7 cellular contexts compared by ENCODE assay signal in genomic region chr11:74683279-74683871, GRCh38. TPM values are rescaled to one million over a fixed set of nuclear protein-coding genes. Genes with fewer than 3 reads are reported as not detected.
DNase-seq lines count a peak whose midpoint lies in the region; ATAC-seq and TF ChIP-seq lines count a peak whose summit lies in the region.

No MANE protein-coding gene starts in this region.

- H3K9ac ChIP-seq in IMR-90 (ENCODE audit: low read depth, low read length) = no peak overlapping the region

- H3K27ac ChIP-seq in IMR-90 (ENCODE audit: insufficient read depth, low read length) (no peak overlapping the region), right lobe of liver (peak overlapping the region in 1 of 3 donors; percentile 1), temporal lobe (ENCODE audit: low read depth, low read length) (peak overlapping the region; percentile 73)

- H3K9me3 ChIP-seq in IMR-90 (ENCODE audit: control insufficient read depth, insufficient read depth, low read length) = peaks cover 3% of the 10 kb centered on the region; the same call in 1 of the 2 replicates
- H3K9me3 ChIP-seq in right lobe of liver = no peaks in the 10 kb centered on the region

- no peak overlapping the region for H4K8ac ChIP-seq in IMR-90 (ENCODE audit: low read depth in 2 of 2, low read length in 2 of 2)

- TF ChIP-seq RAD21 in IMR-90 (IDR thresholded peaks at IDR 0.05; ENCODE audit: low read length) = no peak

- H2AFZ ChIP-seq in IMR-90 (replicated peaks; ENCODE audit: low read length, poor library complexity) = peak overlapping the region; percentile 29

- peak overlapping the region; percentile 40 for H2AK5ac ChIP-seq in IMR-90 (ENCODE audit: low read depth, low read length)

- TF ChIP-seq CTCF in IMR-90 (conservative IDR thresholded peaks at IDR 0.05; ENCODE audit: low read depth, low read length) (peak; percentile 9; the same call in 1 of the 2 replicates), right lobe of liver (IDR thresholded peaks at IDR 0.05) (peak; percentile 32 to 47 (median 38))

- no peaks in the 10 kb centered on the region for H3K36me3 ChIP-seq in IMR-90 (ENCODE audit: control insufficient read depth, insufficient read depth, low read length)
- no peaks in the 10 kb centered on the region for H3K36me3 ChIP-seq in right lobe of liver

- no peaks in the 10 kb centered on the region for H3K36me3 Mint-ChIP-seq in effector memory CD8-positive, alpha-beta T cell (ENCODE audit: insufficient read depth)

- H2BK5ac ChIP-seq in IMR-90 (ENCODE audit: low read depth, low read length, poor library complexity, severe bottlenecking) = no peak overlapping the region

- H3K4me1 ChIP-seq in IMR-90 (ENCODE audit: control insufficient read depth, insufficient read depth, low read length) (peaks cover 21% of the 10 kb centered on the region), right lobe of liver (peaks cover 0 to 12% (median 3%) of the 10 kb centered on the region in 4 donors)

- H3K27me3 ChIP-seq in IMR-90 (ENCODE audit: control insufficient read depth, insufficient read depth, low read length) = no peaks in the 10 kb centered on the region
- no peaks in the 10 kb centered on the region for H3K27me3 ChIP-seq in right lobe of liver

- peaks cover 12% of the 10 kb centered on the region for H3K9me1 ChIP-seq in IMR-90 (ENCODE audit: insufficient read depth, low read length)

- no TSS peak for BruUV-seq in IMR-90 (replicated peaks; lab: Mats Ljungman, UMichigan)

- no peak overlapping the region for H3K56ac ChIP-seq in IMR-90 (ENCODE audit: extremely low read depth, insufficient read depth, low read length)

- H3K18ac ChIP-seq in IMR-90 (ENCODE audit: low read depth, low read length) = no peak overlapping the region

- no peak overlapping the region for H3K14ac ChIP-seq in IMR-90 (replicated peaks; ENCODE audit: low read depth, low read length)

- no peaks in the 10 kb centered on the region for H3K9me3 Mint-ChIP-seq in effector memory CD8-positive, alpha-beta T cell

- no peak for ATAC-seq in IMR-90 (ENCODE audit: low read depth)
- ATAC-seq in effector memory CD8-positive, alpha-beta T cell (replicated peaks) = peak; percentile 29
- peak; percentile 28 to 66 (median 34) for ATAC-seq in right lobe of liver

- no peak overlapping the region for H4K5ac ChIP-seq in IMR-90 (ENCODE audit: low read depth, low read length)

- H3K27ac Mint-ChIP-seq in effector memory CD8-positive, alpha-beta T cell = no peak overlapping the region

- H2BK120ac ChIP-seq in IMR-90 (ENCODE audit: low read depth, low read length) = 0 out of 2 replicates have a peak overlapping the region, but pooled peaks have one; percentile 54

- H2BK15ac ChIP-seq in IMR-90 (ENCODE audit: low read depth, low read length) = peak overlapping the region; percentile 0; the same call in 1 of the 3 replicates

- H3K4me2 ChIP-seq in IMR-90 (ENCODE audit: low read depth, low read length) = no peak overlapping the region

- H3K4me3 ChIP-seq in IMR-90 (ENCODE audit: insufficient read depth, low read depth, low read length) (no peak overlapping the region), right lobe of liver (peak overlapping the region; percentile 35 to 54 (median 52))

- DNase-seq in IMR-90 (no peak), right lobe of liver (no peak), T-helper 9 cell (no peak), NCI-H748 (lab: John Stamatoyannopoulos, UW; ENCODE audit: unreplicated experiment) (no peak)
- DNase-seq in effector memory CD8-positive, alpha-beta T cell = no peak
- DNase-seq in activated CD4-positive, alpha-beta T cell treated with anti-CD3 and anti-CD28 coated beads, Interleukin-2, amount 50 U/mL, for 1 hour = no peak

- H4K91ac ChIP-seq in IMR-90 (ENCODE audit: insufficient read depth, low read depth, low read length) = no peak overlapping the region

- intact Hi-C loops in IMR-90 (cut with micrococcal nuclease) (no loop called here), right lobe of liver (cut with DNase I) (no loop called here)

- H3K79me1 ChIP-seq in IMR-90 (ENCODE audit: low read depth in 1 of 2, low read length in 2 of 2) = no peaks in the 10 kb centered on the region

- peaks cover 30 to 61% of the 10 kb centered on the region in 2 donors for H3K27me3 Mint-ChIP-seq in effector memory CD8-positive, alpha-beta T cell

- H3K4me1 Mint-ChIP-seq in effector memory CD8-positive, alpha-beta T cell (ENCODE audit: low read depth in 2 of 2) = no peaks in the 10 kb centered on the region

- in situ Hi-C loops in IMR-90 (cut with MboI; ENCODE audit: low sequenced_read_pairs) = no loop called here

- peak overlapping the region; percentile 19; the same call in 1 of the 2 replicates for H3K4ac ChIP-seq in IMR-90 (ENCODE audit: low read depth, low read length)

- H2AK9ac ChIP-seq in IMR-90 (replicated peaks; ENCODE audit: low read depth, low read length, poor library complexity) = no peak overlapping the region

- peak overlapping the region in 1 of 2 donors; percentile 36 for H3K4me3 Mint-ChIP-seq in effector memory CD8-positive, alpha-beta T cell

- CTCF ChIA-PET in IMR-90 (lab: Yijun Ruan, JAX) = interaction anchor here (0.7 kb wide), 1 partner anchor 68 kb away, joined by 3 read pairs; no protein-coding TSS in a partner anchor

- dilution Hi-C loops in IMR-90 (cut with HindIII; ENCODE audit: low sequenced_read_pairs, unreplicated experiment) = no loop called here

- TF ChIP-seq POLR2A in IMR-90 (IDR thresholded peaks at IDR 0.05; ENCODE audit: low read depth, low read length) (no peak), right lobe of liver (IDR thresholded peaks at IDR 0.05) (no peak)

- WGBS in IMR-90 (ENCODE audit: extremely low coverage in 2 of 2, insufficient read length in 1 of 2), 2 experiments = 48% methylated on average over 10 of the region's 59 CpGs; no CpG with 5 or more reads in 1 of the 2 experiments
- 16% methylated on average over 5 of the region's 59 CpGs for WGBS in right lobe of liver (ENCODE audit: insufficient coverage, low coverage, low lambda C conversion rate, missing lambda C conversion rate)

- H2BK20ac ChIP-seq in IMR-90 (ENCODE audit: low read depth, low read length) = no peak overlapping the region

- POLR2A ChIA-PET in IMR-90 (lab: Charles Lee; ENCODE audit: unreplicated experiment) = no interaction called here

- no peak overlapping the region for H3K23ac ChIP-seq in IMR-90 (ENCODE audit: low read depth, low read length)

- no peaks in the 10 kb centered on the region for H4K20me1 ChIP-seq in IMR-90 (ENCODE audit: insufficient read depth, low read length)

TF ChIP-seq in IMR-90, 13 proteins besides CTCF, POLR2A, EP300 and RAD21:
- no peak for TF ChIP-seq FOS (IDR thresholded peaks at IDR 0.05; ENCODE audit: low read depth, low read length)
- no peak for TF ChIP-seq RCOR1 (IDR thresholded peaks at IDR 0.05; ENCODE audit: insufficient replicate concordance, low read length)
- TF ChIP-seq CHD1 (IDR thresholded peaks at IDR 0.05; ENCODE audit: low read depth, low read length) = no peak
- no peak for TF ChIP-seq MXI1 (IDR thresholded peaks at IDR 0.05; ENCODE audit: borderline replicate concordance, low read depth, low read length)
- no peak for TF ChIP-seq NFE2L2 (IDR thresholded peaks at IDR 0.05; ENCODE audit: low read depth, low read length)
- no peak for TF ChIP-seq USF2 (IDR thresholded peaks at IDR 0.05; ENCODE audit: low read depth, low read length)
- no peak for TF ChIP-seq MAFK (IDR thresholded peaks at IDR 0.05; ENCODE audit: low read depth, low read length)
- no peak for TF ChIP-seq BHLHE40 (IDR thresholded peaks at IDR 0.05; ENCODE audit: low read depth, low read length)

RNA-seq across cellular contexts. Expression of gene CHRDL2, which starts 47.9 kb away (rescaled TPM):
- total RNA-seq in IMR-90 (2012; rRNA removed) (not detected in 2 replicates), right lobe of liver (10 to 100 TPM in 5 of 6 experiments, 1 to 10 TPM in 1; 2.9 to 41.4 (median 23.9) TPM), temporal lobe (0.25 TPM)
- polyA plus RNA-seq in IMR-90 (2012; rRNA removed) = 0.37 and 0.80 TPM in 2 replicates
- polyA plus RNA-seq in IMR-90 (2012; cell fraction: cytosol; rRNA removed) = 0.95 and 2.3 TPM in 2 replicates
- polyA plus RNA-seq in IMR-90 (2012; cell fraction: nucleus; rRNA removed; ENCODE audit: low replicate concordance) = 0.64 and 0.66 TPM in 2 replicates
